Comparison of ENCODE assay signal across 21 cellular contexts in genomic region chr12:126905752-126906151, GRCh38.
DNase-seq lines count a peak whose midpoint lies in the region; FAIRE-seq and TF ChIP-seq lines count a peak whose summit lies in the region.
"Had no signal": no experiment of that assay in that cellular context is flagged by ENCODE, and none has a peak within 500 bp of the region (broad histone marks: within the 10 kb centered on the region; RNA-seq: fewer than 3 reads in every experiment).

No MANE protein-coding gene starts in this region.

- H3K9ac ChIP-seq in H1 (replicated peaks in 1 of 4; ENCODE audit: extremely low read depth in 1 of 4, low read depth in 3 of 4, low read length in 3 of 4) = no peak overlapping the region
- H3K9ac ChIP-seq in neural cell (ENCODE audit: low read length) = no peak overlapping the region
- H3K9ac ChIP-seq: KMS-11 had no signal

- FAIRE-seq in HTR-8/SVneo (lab: Jason Lieb, UNC) (peak; percentile 69), H1 (lab: Jason Lieb, UNC) (no peak)
- FAIRE-seq: A204.1, D721Med, G401.6, GM12892, GM18507, HepG2 had no signal

- H3K27me3 ChIP-seq in H1 (replicated peaks in 1 of 4; ENCODE audit: control insufficient read depth in 3 of 4, extremely low read depth in 1 of 4, insufficient read depth in 3 of 4, low read length in 3 of 4) (no peaks in the 10 kb centered on the region), neural cell (ENCODE audit: insufficient read depth, low read depth, low read length) (no peaks in the 10 kb centered on the region)

- peak overlapping the region; percentile 99 for H2AK5ac ChIP-seq in H1 (ENCODE audit: low read depth, low read length)

- H3K27ac ChIP-seq in H1 (ENCODE audit: low read depth, low read length) = no peak overlapping the region
- H3K27ac ChIP-seq in neural cell (ENCODE audit: low read length) = peak overlapping the region; percentile 92
- H3K27ac ChIP-seq in RWPE1 = no peak overlapping the region
- H3K27ac ChIP-seq: C4-2B, KMS-11 had no signal

- H2BK15ac ChIP-seq in H1 (ENCODE audit: low read length) = peak overlapping the region; percentile 100; the same call in 1 of the 2 replicates

- H3K23me2 ChIP-seq in H1 (ENCODE audit: low read depth, low read length) = peaks cover 6% of the 10 kb centered on the region; the same call in 1 of the 2 replicates

- H3F3A ChIP-seq in neural cell (ENCODE audit: insufficient read depth, low read length, poor library complexity, severe bottlenecking) = peaks cover 9% of the 10 kb centered on the region

- H3K9me2 ChIP-seq in neural cell (ENCODE audit: insufficient read depth, low read length) = no peaks in the 10 kb centered on the region

- peak overlapping the region; percentile 60; the same call in 1 of the 2 replicates for H3K18ac ChIP-seq in H1 (ENCODE audit: extremely low read depth, low read length)

- no peaks in the 10 kb centered on the region for H3K36me3 Mint-ChIP-seq in activated T-helper 2 cell treated with anti-CD3 and anti-CD28 coated beads, Interferon-gamma antibody, Interleukin-2, Interleukin-4, amounts not matched to agents 10 μg/mL and 5 μg/mL and 100 μg/mL, durations not matched to agents 14 hours and 24 hours and 36 hours (ENCODE audit: low read depth)

- H3K79me1 ChIP-seq in H1 (ENCODE audit: low read depth, low read length) = no peaks in the 10 kb centered on the region

- intact Hi-C loops in activated T-helper 2 cell treated with anti-CD3 and anti-CD28 coated beads, Interferon-gamma antibody, Interleukin-2, Interleukin-4, amounts not matched to agents 10 μg/mL and 5 μg/mL and 100 μg/mL, durations not matched to agents 14 hours and 24 hours and 36 hours (cut with micrococcal nuclease) = no loop called here

- no peak for DNase-seq in HTR-8/SVneo (ENCODE audit: insufficient read length, low spot score)
- DNase-seq in H1 (ENCODE audit: low read depth in 1 of 2, low spot score in 2 of 2) = no peak
- no peak for DNase-seq in activated T-helper 2 cell treated with anti-CD3 and anti-CD28 coated beads, Interferon-gamma antibody, Interleukin-2, Interleukin-4, amounts not matched to agents 10 μg/mL and 5 μg/mL and 100 μg/mL, durations not matched to agents 14 hours and 24 hours and 36 hours (ENCODE audit: low spot score)
- DNase-seq in RWPE1 (ENCODE audit: low spot score) = no peak
- no peak for DNase-seq in AG20443 (ENCODE audit: low spot score)
- DNase-seq in stimulated activated CD4-positive, alpha-beta T cell treated with anti-CD3 and anti-CD28 coated beads, Interleukin-4, amount 100 ng/mL, for 1 hour = no peak
- DNase-seq: ACHN; AML-193; Caco-2; CD4-positive, alpha-beta T cell; H7 had no signal

- peak overlapping the region; percentile 92 for H2BK5ac ChIP-seq in H1 (ENCODE audit: low read depth, low read length)

- H4K5ac ChIP-seq in H1 (ENCODE audit: insufficient read length, low read depth, low read length) = peak overlapping the region; percentile 29

- H2BK20ac ChIP-seq in H1 (ENCODE audit: low read length) = peak overlapping the region; percentile 99; the same call in 1 of the 2 replicates

- POLR2A ChIA-PET in H1 (lab: Charles Lee; ENCODE audit: partially characterized antibody) = no interaction called here
- POLR2A ChIA-PET in RWPE1 (lab: Yijun Ruan, JAX; ENCODE audit: low non-redundant PET) = no interaction called here

- peak overlapping the region; percentile 84 for H3K56ac ChIP-seq in H1 (replicated peaks; ENCODE audit: insufficient read length, low read depth, low read length)

- H2AFZ ChIP-seq in H1 (ENCODE audit: low read length) = no peak overlapping the region
- no peak overlapping the region for H2AFZ ChIP-seq in neural cell (ENCODE audit: low read depth, low read length)
- H2AFZ ChIP-seq: GM23338 had no signal

- peak overlapping the region; percentile 99 for H2BK12ac ChIP-seq in H1 (ENCODE audit: low read depth, low read length)

- H3K4me2 ChIP-seq in H1 (ENCODE audit: insufficient read depth in 1 of 2, low read depth in 2 of 2, low read length in 2 of 2) (no peak overlapping the region), neural cell (ENCODE audit: low read length) (no peak overlapping the region)
- H3K4me2 ChIP-seq: GM23338, KMS-11 had no signal

- CTCF ChIA-PET in H1 (lab: Charles Lee; ENCODE audit: partially characterized antibody) (interaction anchor here (0.7 kb wide), 1 partner anchor 1881 kb away, joined by 3 read pairs; no protein-coding TSS in a partner anchor), RWPE1 (lab: Yijun Ruan, JAX) (interaction anchor here (0.7 kb wide), 1 partner anchor 542 kb away, joined by 3 read pairs; no protein-coding TSS in a partner anchor)

- TF ChIP-seq CTCF in H1 (IDR thresholded peaks at IDR 0.05; ENCODE audit: control extremely low read depth in 1 of 3, insufficient read depth in 1 of 3, low read depth in 1 of 3, low read length in 3 of 3) (no peak), neural cell (IDR thresholded peaks at IDR 0.05; ENCODE audit: poor library complexity, severe bottlenecking) (no peak), RWPE1 (conservative IDR thresholded peaks at IDR 0.05; ENCODE audit: low read depth) (no peak)

- no peaks in the 10 kb centered on the region for H4K20me1 ChIP-seq in H1 (replicated peaks in 1 of 2; ENCODE audit: control insufficient read depth in 1 of 2, insufficient read depth in 2 of 2, low read length in 2 of 2)
- H4K20me1 ChIP-seq in neural cell (ENCODE audit: insufficient read depth) = no peaks in the 10 kb centered on the region

- H3K9me3 Mint-ChIP-seq in activated T-helper 2 cell treated with anti-CD3 and anti-CD28 coated beads, Interferon-gamma antibody, Interleukin-2, Interleukin-4, amounts not matched to agents 10 μg/mL and 5 μg/mL and 100 μg/mL, durations not matched to agents 14 hours and 24 hours and 36 hours = peaks cover 5% of the 10 kb centered on the region

- H3K9me3 ChIP-seq in H1 (ENCODE audit: insufficient read depth in 2 of 2, low read depth in 1 of 2, low read length in 1 of 2) = no peaks in the 10 kb centered on the region
- no peaks in the 10 kb centered on the region for H3K9me3 ChIP-seq in neural cell (ENCODE audit: low read length)
- H3K9me3 ChIP-seq: Caco-2 had no signal

- H3K27ac Mint-ChIP-seq in activated T-helper 2 cell treated with anti-CD3 and anti-CD28 coated beads, Interferon-gamma antibody, Interleukin-2, Interleukin-4, amounts not matched to agents 10 μg/mL and 5 μg/mL and 100 μg/mL, durations not matched to agents 14 hours and 24 hours and 36 hours = no peak overlapping the region
- H3K27ac Mint-ChIP-seq: CD4-positive, alpha-beta T cell; GM23338 had no signal

- no peak overlapping the region for H3K23ac ChIP-seq in H1 (ENCODE audit: insufficient read length)

- TF ChIP-seq EP300 in H1 (IDR thresholded peaks at IDR 0.05; ENCODE audit: borderline replicate concordance in 1 of 2, low read depth in 2 of 2, low read length in 2 of 2) (no peak), neural cell (conservative IDR thresholded peaks at IDR 0.05; ENCODE audit: poor library complexity, severe bottlenecking) (no peak)

- no peaks in the 10 kb centered on the region for H3K27me3 Mint-ChIP-seq in activated T-helper 2 cell treated with anti-CD3 and anti-CD28 coated beads, Interferon-gamma antibody, Interleukin-2, Interleukin-4, amounts not matched to agents 10 μg/mL and 5 μg/mL and 100 μg/mL, durations not matched to agents 14 hours and 24 hours and 36 hours (ENCODE audit: low read depth)

- H3K4me3 ChIP-seq in H1 (ENCODE audit: extremely low read depth in 1 of 4, insufficient read depth in 2 of 4, low read depth in 3 of 4, low read length in 4 of 4) = no peak overlapping the region
- no peak overlapping the region for H3K4me3 ChIP-seq in neural cell (ENCODE audit: low read length)
- H3K4me3 ChIP-seq: GM23338 had no signal

- H2BK120ac ChIP-seq in H1 (replicated peaks; ENCODE audit: low read depth, low read length) = peak overlapping the region; percentile 22

- H3K36me3 ChIP-seq in H1 (ENCODE audit: control insufficient read depth in 2 of 4, insufficient read depth in 4 of 4, low read length in 3 of 4) (no peaks in the 10 kb centered on the region), neural cell (ENCODE audit: insufficient read depth, low read length) (no peaks in the 10 kb centered on the region)

- no peaks in the 10 kb centered on the region for H3K4me1 Mint-ChIP-seq in activated T-helper 2 cell treated with anti-CD3 and anti-CD28 coated beads, Interferon-gamma antibody, Interleukin-2, Interleukin-4, amounts not matched to agents 10 μg/mL and 5 μg/mL and 100 μg/mL, durations not matched to agents 14 hours and 24 hours and 36 hours (ENCODE audit: low read depth)
- H3K4me1 Mint-ChIP-seq: GM23338 had no signal

- TF ChIP-seq RAD21 in H1 (IDR thresholded peaks at IDR 0.05 in 1 of 2, conservative IDR thresholded peaks at IDR 0.05 in 1 of 2; ENCODE audit: low read depth in 2 of 2, low read length in 2 of 2) (no peak), neural cell (conservative IDR thresholded peaks at IDR 0.05) (no peak)

- H3K4me3 Mint-ChIP-seq in activated T-helper 2 cell treated with anti-CD3 and anti-CD28 coated beads, Interferon-gamma antibody, Interleukin-2, Interleukin-4, amounts not matched to agents 10 μg/mL and 5 μg/mL and 100 μg/mL, durations not matched to agents 14 hours and 24 hours and 36 hours (ENCODE audit: low read depth) = no peak overlapping the region
- H3K4me3 Mint-ChIP-seq: CD4-positive, alpha-beta T cell; GM23338 had no signal

- peak overlapping the region; percentile 99 for H4K91ac ChIP-seq in H1 (replicated peaks; ENCODE audit: insufficient read length, low read length)

- H3K4me1 ChIP-seq in H1 (replicated peaks in 1 of 4; ENCODE audit: control insufficient read depth in 3 of 4, insufficient read depth in 4 of 4, low read length in 3 of 4) = peaks cover 0 to 15% (median 8%) of the 10 kb centered on the region in 4 experiments; a peak in 6 of 7 replicates
- H3K4me1 ChIP-seq: Caco-2 had no signal

- H3K4ac ChIP-seq in H1 (replicated peaks; ENCODE audit: insufficient read length, low read depth, low read length) = peak overlapping the region; percentile 90

- H3K79me2 ChIP-seq in H1 (ENCODE audit: control insufficient read depth in 1 of 2, insufficient read depth in 2 of 2, low read length in 2 of 2) = no peaks in the 10 kb centered on the region
- no peaks in the 10 kb centered on the region for H3K79me2 ChIP-seq in neural cell (replicated peaks; ENCODE audit: insufficient read depth, low read length)

- H3K14ac ChIP-seq in H1 (ENCODE audit: insufficient read length) = no peak overlapping the region

- H4K8ac ChIP-seq in H1 (ENCODE audit: extremely low read depth, insufficient read depth, low read length) = no peak overlapping the region; the same call in 1 of the 2 replicates

- WGBS in H1 (ENCODE audit: extremely low coverage in 1 of 2, insufficient coverage in 1 of 2, insufficient read length in 1 of 2, insufficient replicate concordance in 2 of 2, low coverage in 1 of 2, low lambda C conversion rate in 2 of 2, missing lambda C conversion rate in 1 of 2), 2 experiments = 91% methylated on average over 2 of the region's 2 CpGs; no CpG with 5 or more reads in 1 of the 2 experiments

- TF ChIP-seq POLR2A in H1 (IDR thresholded peaks at IDR 0.05; ENCODE audit: control extremely low read depth in 1 of 2, low read depth in 2 of 2, low read length in 2 of 2) = no peak

TF ChIP-seq in H1, 55 proteins besides CTCF, POLR2A, EP300 and RAD21 (continues in another document):
- TF ChIP-seq KDM4A (IDR thresholded peaks at IDR 0.05; ENCODE audit: low read depth, low read length, severe bottlenecking) = no peak

TF ChIP-seq in neural cell, 6 proteins besides CTCF, POLR2A, EP300 and RAD21 (continues in another document):
- TF ChIP-seq POLR2AphosphoS5 (IDR thresholded peaks at IDR 0.05) (no peak), MXI1 (conservative IDR thresholded peaks at IDR 0.05; ENCODE audit: poor library complexity, severe bottlenecking) (no peak)
